1 cellular context compared by ENCODE assay signal in the genomic region with DNA sequence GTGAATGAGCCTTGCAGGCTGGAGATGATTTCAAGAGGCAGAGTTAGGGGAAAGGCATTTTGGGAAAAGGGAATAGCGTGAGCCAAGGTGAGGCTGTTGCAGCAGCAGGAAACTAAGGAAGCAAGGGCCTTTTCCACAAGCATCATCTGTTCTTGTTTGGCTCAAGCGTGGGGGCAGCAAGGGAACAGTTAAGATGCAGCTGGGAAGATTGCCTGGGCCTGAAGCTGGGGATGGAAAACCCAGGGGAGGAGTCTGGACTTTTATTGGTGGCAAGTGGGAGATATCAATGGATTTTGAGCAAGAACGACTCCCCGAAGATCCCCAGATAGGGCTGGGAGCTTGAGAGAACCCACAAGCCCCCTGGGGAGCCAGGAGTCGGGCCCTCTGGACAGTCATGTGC.
TF ChIP-seq lines count a peak whose summit lies in the region.

No MANE protein-coding gene starts in this region.

TF ChIP-seq in HepG2, 621 proteins besides CTCF, POLR2A, EP300 and RAD21:
- TF ChIP-seq NPAS2 (CRISPR knock-in tag; IDR thresholded peaks at IDR 0.05; ENCODE audit: borderline replicate concordance) (no peak), TCF12 (IDR thresholded peaks at IDR 0.05) (no peak), TCF12 (CRISPR knock-in tag; IDR thresholded peaks at IDR 0.05) (no peak), ZBTB21 (CRISPR knock-in tag; IDR thresholded peaks at IDR 0.05) (no peak), ADNP (CRISPR knock-in tag; IDR thresholded peaks at IDR 0.05) (no peak), SRSF9 (IDR thresholded peaks at IDR 0.05; ENCODE audit: borderline replicate concordance, insufficient read depth, low read depth, low read length, poor library complexity, severe bottlenecking) (no peak), FOXO1 (CRISPR knock-in tag; IDR thresholded peaks at IDR 0.05) (no peak), WIZ (CRISPR knock-in tag; IDR thresholded peaks at IDR 0.05) (no peak), ZNF772 (CRISPR knock-in tag; IDR thresholded peaks at IDR 0.05) (no peak), RNF2 (conservative IDR thresholded peaks at IDR 0.05; ENCODE audit: low read depth) (no peak), PHF21A (CRISPR knock-in tag; IDR thresholded peaks at IDR 0.05) (no peak), ZNF510 (CRISPR knock-in tag; IDR thresholded peaks at IDR 0.05; ENCODE audit: low read depth) (no peak), ZNF782 (CRISPR knock-in tag; IDR thresholded peaks at IDR 0.05; ENCODE audit: borderline replicate concordance) (no peak), HCFC1 (IDR thresholded peaks at IDR 0.05; ENCODE audit: low read depth, low read length) (no peak), NFE2L2 (IDR thresholded peaks at IDR 0.05; ENCODE audit: low read length) (no peak), ZKSCAN1 (IDR thresholded peaks at IDR 0.05; ENCODE audit: low read length) (no peak)
- TF ChIP-seq, protein P1, sequence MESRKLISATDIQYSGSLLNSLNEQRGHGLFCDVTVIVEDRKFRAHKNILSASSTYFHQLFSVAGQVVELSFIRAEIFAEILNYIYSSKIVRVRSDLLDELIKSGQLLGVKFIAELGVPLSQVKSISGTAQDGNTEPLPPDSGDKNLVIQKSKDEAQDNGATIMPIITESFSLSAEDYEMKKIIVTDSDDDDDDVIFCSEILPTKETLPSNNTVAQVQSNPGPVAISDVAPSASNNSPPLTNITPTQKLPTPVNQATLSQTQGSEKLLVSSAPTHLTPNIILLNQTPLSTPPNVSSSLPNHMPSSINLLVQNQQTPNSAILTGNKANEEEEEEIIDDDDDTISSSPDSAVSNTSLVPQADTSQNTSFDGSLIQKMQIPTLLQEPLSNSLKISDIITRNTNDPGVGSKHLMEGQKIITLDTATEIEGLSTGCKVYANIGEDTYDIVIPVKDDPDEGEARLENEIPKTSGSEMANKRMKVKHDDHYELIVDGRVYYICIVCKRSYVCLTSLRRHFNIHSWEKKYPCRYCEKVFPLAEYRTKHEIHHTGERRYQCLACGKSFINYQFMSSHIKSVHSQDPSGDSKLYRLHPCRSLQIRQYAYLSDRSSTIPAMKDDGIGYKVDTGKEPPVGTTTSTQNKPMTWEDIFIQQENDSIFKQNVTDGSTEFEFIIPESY (CRISPR knock-in tag; IDR thresholded peaks at IDR 0.05) = no peak
- TF ChIP-seq, protein P2, sequence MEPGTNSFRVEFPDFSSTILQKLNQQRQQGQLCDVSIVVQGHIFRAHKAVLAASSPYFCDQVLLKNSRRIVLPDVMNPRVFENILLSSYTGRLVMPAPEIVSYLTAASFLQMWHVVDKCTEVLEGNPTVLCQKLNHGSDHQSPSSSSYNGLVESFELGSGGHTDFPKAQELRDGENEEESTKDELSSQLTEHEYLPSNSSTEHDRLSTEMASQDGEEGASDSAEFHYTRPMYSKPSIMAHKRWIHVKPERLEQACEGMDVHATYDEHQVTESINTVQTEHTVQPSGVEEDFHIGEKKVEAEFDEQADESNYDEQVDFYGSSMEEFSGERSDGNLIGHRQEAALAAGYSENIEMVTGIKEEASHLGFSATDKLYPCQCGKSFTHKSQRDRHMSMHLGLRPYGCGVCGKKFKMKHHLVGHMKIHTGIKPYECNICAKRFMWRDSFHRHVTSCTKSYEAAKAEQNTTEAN (CRISPR knock-in tag; conservative IDR thresholded peaks at IDR 0.05) = no peak
TF ChIP-seq in HepG2: peak in this region for 0.
